Comparison of ENCODE assay signal across 1 cellular context in genomic region chr12:55637467-55637866, GRCh38.
TF ChIP-seq lines count a peak whose summit lies in the region.

No MANE protein-coding gene starts in this region.

TF ChIP-seq in GM12878, 131 proteins besides CTCF, POLR2A, EP300 and RAD21 (continued from another document):
- TF ChIP-seq REST (IDR thresholded peaks at IDR 0.05; ENCODE audit: low read depth, low read length) (no peak), HDAC2 (IDR thresholded peaks at IDR 0.05) (no peak), ZNF217 (IDR thresholded peaks at IDR 0.05) (no peak), CREB1 (IDR thresholded peaks at IDR 0.05; ENCODE audit: low read depth) (no peak), POLR2AphosphoS5 (IDR thresholded peaks at IDR 0.05; ENCODE audit: low read length) (no peak), WRNIP1 (IDR thresholded peaks at IDR 0.05; ENCODE audit: borderline replicate concordance, low read depth, low read length) (no peak), E4F1 (IDR thresholded peaks at IDR 0.05; ENCODE audit: borderline replicate concordance, partially characterized antibody) (no peak), TARDBP (IDR thresholded peaks at IDR 0.05; ENCODE audit: borderline replicate concordance) (no peak), JUNB (IDR thresholded peaks at IDR 0.05) (no peak), NFYA (IDR thresholded peaks at IDR 0.05; ENCODE audit: borderline replicate concordance, low read depth, low read length) (no peak), POLR2AphosphoS2 (IDR thresholded peaks at IDR 0.05; ENCODE audit: low read depth, low read length) (no peak), ZZZ3 (IDR thresholded peaks at IDR 0.05; ENCODE audit: control insufficient read depth, insufficient read length, low read depth) (no peak), RAD51 (IDR thresholded peaks at IDR 0.05) (no peak), MAX (IDR thresholded peaks at IDR 0.05; ENCODE audit: low read depth, low read length) (no peak), CEBPZ (IDR thresholded peaks at IDR 0.05; ENCODE audit: low read depth, low read length) (no peak), RELA (IDR thresholded peaks at IDR 0.05; ENCODE audit: borderline replicate concordance, partially characterized antibody) (no peak), DPF2 (IDR thresholded peaks at IDR 0.05) (no peak), SREBF2 (IDR thresholded peaks at IDR 0.05; ENCODE audit: low read length) (no peak), ZBTB40 (IDR thresholded peaks at IDR 0.05; ENCODE audit: borderline replicate concordance) (no peak)
